ENCODE assay signal across 13 cellular contexts in genomic region chr1:64133036-64133435, GRCh38.
DNase-seq lines count a peak whose midpoint lies in the region; ATAC-seq and TF ChIP-seq lines count a peak whose summit lies in the region.
"Had no signal": no experiment of that assay in that cellular context is flagged by ENCODE, and none has a peak within 500 bp of the region (broad histone marks: within the 10 kb centered on the region; RNA-seq: fewer than 3 reads in every experiment).

No MANE protein-coding gene starts in this region.

- H3K4me3 Mint-ChIP-seq in activated CD8-positive, alpha-beta memory T cell treated with anti-CD3 and anti-CD28 coated beads, Interleukin-2, amount 10 ng/mL, durations not matched to agents 7 days and 5 days: no peak overlapping the region
- H3K4me3 Mint-ChIP-seq: brain had no signal

- peaks cover 24% of the 10 kb centered on the region for H3K4me1 ChIP-seq in SJSA1 (replicated peaks)
- peaks cover 7% of the 10 kb centered on the region for H3K4me1 ChIP-seq in fibroblast of lung (ENCODE audit: control insufficient read depth, extremely low read depth, insufficient read depth, low read length)

- H3K4me3 ChIP-seq in SJSA1: no peak overlapping the region
- no peak overlapping the region for H3K4me3 ChIP-seq in fibroblast of lung (replicated peaks in 1 of 4; ENCODE audit: control extremely low read depth in 1 of 4, insufficient read depth in 1 of 4, low read depth in 3 of 4, low read length in 4 of 4)
- H3K4me3 ChIP-seq: heart left ventricle, skin epidermis had no signal

- peak overlapping the region; percentile 5; the same call in 1 of the 2 replicates for H3K27ac ChIP-seq in SJSA1
- H3K27ac ChIP-seq in fibroblast of lung (ENCODE audit: insufficient read depth, low read length): no peak overlapping the region
- H3K27ac ChIP-seq: heart left ventricle, skin epidermis had no signal

- DNase-seq in GM04504 (ENCODE audit: low read depth) (peak; percentile 73), SJSA1 (ENCODE audit: low read depth in 1 of 2, low spot score in 2 of 2) (peak; percentile 55 to 80), fibroblast of lung (ENCODE audit: low read depth in 2 of 2) (peak; percentile 89 to 92), pulmonary artery endothelial cell (ENCODE audit: low read depth, low spot score) (peak; percentile 19), SKM-1 treated with dmso at 0.1 percent for 144 hours (lab: John Stamatoyannopoulos, UW; ENCODE audit: unreplicated experiment) (no peak)
- DNase-seq in activated CD8-positive, alpha-beta memory T cell treated with anti-CD3 and anti-CD28 coated beads, Interleukin-2, amount 10 ng/mL, durations not matched to agents 7 days and 5 days: no peak
- DNase-seq in stimulated activated CD4-positive, alpha-beta T cell treated with anti-CD3 and anti-CD28 coated beads, Interleukin-4, amount 100 ng/mL, for 24 hours: no peak
- DNase-seq: heart left ventricle; NCI-H1105 treated with DMSO at 0.1 percent for 48 hours; stimulated activated CD8-positive, alpha-beta memory T cell treated with anti-CD3 and anti-CD28 coated beads, Interleukin-4, amount 100 ng/mL, for 48 hours had no signal

- H2AFZ ChIP-seq in fibroblast of lung (ENCODE audit: low read length): no peak overlapping the region

- no peaks in the 10 kb centered on the region for H3K36me3 Mint-ChIP-seq in activated CD8-positive, alpha-beta memory T cell treated with anti-CD3 and anti-CD28 coated beads, Interleukin-2, amount 10 ng/mL, durations not matched to agents 7 days and 5 days
- H3K36me3 Mint-ChIP-seq: brain had no signal

- no peak for ATAC-seq in activated CD8-positive, alpha-beta memory T cell treated with anti-CD3 and anti-CD28 coated beads, Interleukin-2, amount 10 ng/mL, durations not matched to agents 7 days and 5 days
- ATAC-seq in GM21825 (IDR thresholded peaks at IDR 0.05; ENCODE audit: unreplicated experiment): no peak

- CTCF ChIA-PET in activated CD8-positive, alpha-beta memory T cell treated with anti-CD3 and anti-CD28 coated beads, Interleukin-2, amount 10 ng/mL, durations not matched to agents 7 days and 5 days (lab: Charles Lee): no interaction called here

- H3K36me3 ChIP-seq in SJSA1 (no peaks in the 10 kb centered on the region), fibroblast of lung (ENCODE audit: control insufficient read depth, insufficient read depth, low read length) (no peaks in the 10 kb centered on the region)

- TF ChIP-seq CTCF in fibroblast of lung (conservative IDR thresholded peaks at IDR 0.05 in 1 of 2, IDR thresholded peaks at IDR 0.05 in 1 of 2; ENCODE audit: low read depth in 1 of 2, low read length in 2 of 2): no peak

- no peaks in the 10 kb centered on the region for H4K20me1 ChIP-seq in fibroblast of lung (ENCODE audit: control insufficient read depth, extremely low read depth, insufficient read depth, low read length)

- no peaks in the 10 kb centered on the region for H3K4me1 Mint-ChIP-seq in activated CD8-positive, alpha-beta memory T cell treated with anti-CD3 and anti-CD28 coated beads, Interleukin-2, amount 10 ng/mL, durations not matched to agents 7 days and 5 days

- H3K9ac ChIP-seq in fibroblast of lung (ENCODE audit: insufficient read depth, low read length): no peak overlapping the region

- H3K27me3 ChIP-seq in SJSA1 (replicated peaks) (no peaks in the 10 kb centered on the region), fibroblast of lung (ENCODE audit: control insufficient read depth, insufficient read depth, low read length) (no peaks in the 10 kb centered on the region)
- H3K27me3 ChIP-seq: heart left ventricle had no signal

- H3K79me2 ChIP-seq in fibroblast of lung (ENCODE audit: control insufficient read depth, insufficient read depth, low read length): no peaks in the 10 kb centered on the region

- H3K9me3 ChIP-seq in SJSA1 (replicated peaks) (no peaks in the 10 kb centered on the region), fibroblast of lung (ENCODE audit: control insufficient read depth, insufficient read depth, low read depth, low read length) (no peaks in the 10 kb centered on the region)
- H3K9me3 ChIP-seq: heart left ventricle had no signal

- no peaks in the 10 kb centered on the region for H3K9me3 Mint-ChIP-seq in activated CD8-positive, alpha-beta memory T cell treated with anti-CD3 and anti-CD28 coated beads, Interleukin-2, amount 10 ng/mL, durations not matched to agents 7 days and 5 days (ENCODE audit: low read depth)
- H3K9me3 Mint-ChIP-seq: brain had no signal

- H3K27me3 Mint-ChIP-seq in activated CD8-positive, alpha-beta memory T cell treated with anti-CD3 and anti-CD28 coated beads, Interleukin-2, amount 10 ng/mL, durations not matched to agents 7 days and 5 days: peaks cover 10% of the 10 kb centered on the region

- H3K4me2 ChIP-seq in fibroblast of lung (ENCODE audit: extremely low read depth, insufficient read depth, low read length): no peak overlapping the region

- H3K27ac Mint-ChIP-seq in activated CD8-positive, alpha-beta memory T cell treated with anti-CD3 and anti-CD28 coated beads, Interleukin-2, amount 10 ng/mL, durations not matched to agents 7 days and 5 days: no peak overlapping the region
- H3K27ac Mint-ChIP-seq: brain had no signal

Comparison
In these comparisons a context has a peak if more than half of its experiments do, and no peak if none do; other contexts are left out.
1. DNase-seq: peak in GM04504 (single experiment), SJSA1 (2 of 2), fibroblast of lung (2 of 2) and pulmonary artery endothelial cell (single experiment); none in activated CD8-positive, alpha-beta memory T cell treated with anti-CD3 and anti-CD28 coated beads, Interleukin-2, amount 10 ng/mL, durations not matched to agents 7 days and 5 days (single experiment), stimulated activated CD4-positive, alpha-beta T cell treated with anti-CD3 and anti-CD28 coated beads, Interleukin-4, amount 100 ng/mL, for 24 hours (single experiment) and SKM-1 treated with dmso at 0.1 percent for 144 hours (single experiment).